In the genomic region with DNA sequence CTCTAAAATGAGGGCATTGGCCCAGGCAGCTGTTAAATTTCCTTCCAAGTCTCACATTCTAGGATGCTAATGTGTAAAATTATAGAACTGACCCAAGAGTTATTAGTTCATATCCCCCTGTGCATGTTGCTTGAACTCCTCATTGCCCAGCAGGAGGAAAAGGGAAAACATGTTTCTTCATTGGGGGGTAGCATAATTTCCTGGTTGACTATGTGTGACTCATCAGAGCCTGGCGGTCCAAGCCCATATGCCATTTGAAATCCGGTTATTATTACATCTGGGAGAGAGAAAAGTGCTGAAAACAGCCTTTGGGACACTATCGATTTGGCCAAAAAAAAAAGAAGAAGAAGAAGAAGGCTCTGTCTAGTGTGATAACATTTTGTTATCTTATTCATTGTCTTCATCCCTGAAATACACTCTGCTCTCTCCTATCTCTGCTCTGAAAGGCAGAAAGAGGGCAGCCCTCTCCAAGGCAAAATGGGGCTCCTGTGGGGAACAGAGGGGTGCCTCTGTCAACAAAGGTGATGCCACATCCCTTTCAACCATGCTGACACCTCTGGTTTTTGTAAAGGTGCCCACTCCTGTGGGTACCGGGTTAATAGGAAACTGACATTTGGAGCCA, we compare ENCODE assay signal across 1 cellular context.
TF ChIP-seq lines count a peak whose summit lies in the region.

No MANE protein-coding gene starts in this region.

TF ChIP-seq in IMR-90, 13 proteins besides CTCF, POLR2A, EP300 and RAD21:
- TF ChIP-seq, protein P1, sequence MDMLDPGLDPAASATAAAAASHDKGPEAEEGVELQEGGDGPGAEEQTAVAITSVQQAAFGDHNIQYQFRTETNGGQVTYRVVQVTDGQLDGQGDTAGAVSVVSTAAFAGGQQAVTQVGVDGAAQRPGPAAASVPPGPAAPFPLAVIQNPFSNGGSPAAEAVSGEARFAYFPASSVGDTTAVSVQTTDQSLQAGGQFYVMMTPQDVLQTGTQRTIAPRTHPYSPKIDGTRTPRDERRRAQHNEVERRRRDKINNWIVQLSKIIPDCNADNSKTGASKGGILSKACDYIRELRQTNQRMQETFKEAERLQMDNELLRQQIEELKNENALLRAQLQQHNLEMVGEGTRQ (IDR thresholded peaks at IDR 0.05; ENCODE audit: low read depth, low read length): no peak
- TF ChIP-seq RCOR1 (IDR thresholded peaks at IDR 0.05; ENCODE audit: insufficient replicate concordance, low read length) (no peak), RFX5 (IDR thresholded peaks at IDR 0.05; ENCODE audit: low read depth, low read length) (no peak), NFE2L2 (IDR thresholded peaks at IDR 0.05; ENCODE audit: low read depth, low read length) (no peak), CHD1 (IDR thresholded peaks at IDR 0.05; ENCODE audit: low read depth, low read length) (no peak), CEBPB (IDR thresholded peaks at IDR 0.05; ENCODE audit: low read depth, low read length) (no peak)
- TF ChIP-seq, protein P2, sequence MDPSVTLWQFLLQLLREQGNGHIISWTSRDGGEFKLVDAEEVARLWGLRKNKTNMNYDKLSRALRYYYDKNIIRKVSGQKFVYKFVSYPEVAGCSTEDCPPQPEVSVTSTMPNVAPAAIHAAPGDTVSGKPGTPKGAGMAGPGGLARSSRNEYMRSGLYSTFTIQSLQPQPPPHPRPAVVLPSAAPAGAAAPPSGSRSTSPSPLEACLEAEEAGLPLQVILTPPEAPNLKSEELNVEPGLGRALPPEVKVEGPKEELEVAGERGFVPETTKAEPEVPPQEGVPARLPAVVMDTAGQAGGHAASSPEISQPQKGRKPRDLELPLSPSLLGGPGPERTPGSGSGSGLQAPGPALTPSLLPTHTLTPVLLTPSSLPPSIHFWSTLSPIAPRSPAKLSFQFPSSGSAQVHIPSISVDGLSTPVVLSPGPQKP (IDR thresholded peaks at IDR 0.05; ENCODE audit: borderline replicate concordance, low read depth, low read length): no peak
